9 cellular contexts compared by ENCODE assay signal in the genomic region with DNA sequence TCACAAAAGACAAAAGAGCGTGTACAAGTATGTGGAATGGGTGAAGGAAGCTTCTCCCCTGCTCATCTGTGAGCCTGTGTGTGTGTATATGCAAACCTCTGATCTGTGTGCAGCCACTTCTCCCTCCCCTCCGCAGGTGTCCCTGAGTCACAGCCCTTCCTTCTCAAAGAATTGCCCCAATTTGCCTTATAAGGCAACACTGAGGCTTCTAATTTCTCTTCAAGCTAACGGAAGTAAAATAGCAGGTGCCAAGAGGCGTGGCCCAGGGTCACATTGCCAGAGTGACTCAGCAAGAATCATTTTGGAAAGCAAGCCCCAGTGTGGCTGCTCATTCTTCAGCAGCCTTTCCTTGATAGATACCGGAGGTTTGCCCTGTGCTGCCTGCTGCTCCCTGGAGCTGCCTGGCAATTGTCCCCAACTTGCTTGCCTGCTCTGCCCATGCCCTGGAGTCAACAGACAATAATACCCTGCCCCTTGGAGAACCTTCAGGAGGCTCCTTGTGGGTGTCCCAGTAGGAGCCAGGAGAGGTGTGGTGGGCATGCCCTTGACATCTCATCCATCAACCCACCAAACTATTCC. TPM values are rescaled to one million over a fixed set of nuclear protein-coding genes. Genes with fewer than 3 reads are reported as not detected.
DNase-seq lines count a peak whose midpoint lies in the region.
"Had no signal": no experiment of that assay in that cellular context is flagged by ENCODE, and none has a peak within 500 bp of the region (broad histone marks: within the 10 kb centered on the region; RNA-seq: fewer than 3 reads in every experiment).

No MANE protein-coding gene starts in this region.

- no peaks in the 10 kb centered on the region for H3K27me3 ChIP-seq in Karpas-422 (ENCODE audit: low read length)
- no peaks in the 10 kb centered on the region for H3K27me3 ChIP-seq in SJCRH30

- H3K4me1 Mint-ChIP-seq in activated naive CD4-positive, alpha-beta T cell treated with anti-CD3 and anti-CD28 coated beads, Interleukin-2, amount 10 ng/mL, durations not matched to agents 7 days and 5 days, result peaks cover 37% of the 10 kb centered on the region

- peak overlapping the region; percentile 72 for H3K4me2 ChIP-seq in Karpas-422 (ENCODE audit: low read depth, low read length, poor library complexity, severe bottlenecking)

- peak overlapping the region; percentile 92 for H3K27ac Mint-ChIP-seq in activated naive CD4-positive, alpha-beta T cell treated with anti-CD3 and anti-CD28 coated beads, Interleukin-2, amount 10 ng/mL, durations not matched to agents 7 days and 5 days

- H3K4me3 Mint-ChIP-seq in activated naive CD4-positive, alpha-beta T cell treated with anti-CD3 and anti-CD28 coated beads, Interleukin-2, amount 10 ng/mL, durations not matched to agents 7 days and 5 days, result peak overlapping the region; percentile 16

- H3K27ac ChIP-seq in Karpas-422 (ENCODE audit: low read length), result peak overlapping the region; percentile 96
- H3K27ac ChIP-seq in SJCRH30, result peak overlapping the region; percentile 54

- peak overlapping the region; percentile 78 for H3K9ac ChIP-seq in Karpas-422 (ENCODE audit: low read length)

- H3K27me3 Mint-ChIP-seq in activated naive CD4-positive, alpha-beta T cell treated with anti-CD3 and anti-CD28 coated beads, Interleukin-2, amount 10 ng/mL, durations not matched to agents 7 days and 5 days, result no peaks in the 10 kb centered on the region

- H3K4me1 ChIP-seq in Karpas-422 (ENCODE audit: low read length), result peaks cover 39% of the 10 kb centered on the region
- peaks cover 22% of the 10 kb centered on the region for H3K4me1 ChIP-seq in SJCRH30

- H3K9me3 ChIP-seq in Karpas-422 (ENCODE audit: low read length) (peaks cover 7% of the 10 kb centered on the region), SJCRH30 (replicated peaks) (peaks cover 6% of the 10 kb centered on the region; the same call in 1 of the 2 replicates)

- H4K20me1 ChIP-seq in Karpas-422 (ENCODE audit: insufficient read depth, low read depth, low read length), result no peaks in the 10 kb centered on the region

- H3K36me3 ChIP-seq in Karpas-422 (ENCODE audit: insufficient read depth, low read length) (no peaks in the 10 kb centered on the region), SJCRH30 (no peaks in the 10 kb centered on the region)

- H3K9me3 Mint-ChIP-seq in activated naive CD4-positive, alpha-beta T cell treated with anti-CD3 and anti-CD28 coated beads, Interleukin-2, amount 10 ng/mL, durations not matched to agents 7 days and 5 days, result peaks cover 5% of the 10 kb centered on the region

- DNase-seq in ELR (ENCODE audit: low read depth) (peak; percentile 71), H4 (ENCODE audit: low spot score) (peak; percentile 95), Karpas-422 (peak; percentile 100), SJCRH30 (peak; percentile 76 to 84), iPS DF 4.7 (ENCODE audit: extremely low read depth, low spot score) (peak; percentile 46), middle frontal gyrus (ENCODE audit: extremely low spot score, low spot score) (no peak)
- DNase-seq in activated naive CD4-positive, alpha-beta T cell treated with anti-CD3 and anti-CD28 coated beads, Interleukin-2, amount 10 ng/mL, durations not matched to agents 7 days and 5 days, result peak; percentile 91
- peak; percentile 80 for DNase-seq in stimulated activated CD4-positive, alpha-beta T cell treated with anti-CD3 and anti-CD28 coated beads, Interleukin-4, amount 100 ng/mL, for 1 hour

- CTCF ChIA-PET in activated naive CD4-positive, alpha-beta T cell treated with anti-CD3 and anti-CD28 coated beads, Interleukin-2, amount 10 ng/mL, durations not matched to agents 7 days and 5 days (lab: Charles Lee), result interaction anchor here (0.7 to 4.8 kb wide), 19 partner anchors 9 to 445 kb away, joined by 3 to 38 read pairs (median 8); no protein-coding TSS in a partner anchor

- H2AFZ ChIP-seq in Karpas-422 (ENCODE audit: low read length), result no peak overlapping the region

- no peaks in the 10 kb centered on the region for H3K9me2 ChIP-seq in Karpas-422 (replicated peaks; ENCODE audit: insufficient read depth, low read length)

- no peaks in the 10 kb centered on the region for H3K79me2 ChIP-seq in Karpas-422 (ENCODE audit: low read length)

- H3K36me3 Mint-ChIP-seq in activated naive CD4-positive, alpha-beta T cell treated with anti-CD3 and anti-CD28 coated beads, Interleukin-2, amount 10 ng/mL, durations not matched to agents 7 days and 5 days, result peaks cover 9% of the 10 kb centered on the region

- H3K4me3 ChIP-seq in Karpas-422 (ENCODE audit: low read length) (peak overlapping the region; percentile 52), SJCRH30 (no peak overlapping the region)

RNA-seq across cellular contexts. Expression of a gene that starts 37.3 kb away (rescaled TPM):
- not detected in 2 replicates for total RNA-seq in H4 (2014; rRNA removed; shearing (Covaris generic))
- not detected in 2 replicates for total RNA-seq in Karpas-422 (2014; rRNA removed; shearing (Covaris generic); ENCODE audit: low replicate concordance)
- 0.08 TPM in 1 of 2 replicates, not detected in the other for total RNA-seq in SJCRH30 (2014; rRNA removed; shearing (Covaris generic))
- total RNA-seq: frontal cortex had no signal

RNA-seq across cellular contexts. Expression of a gene that starts 44.2 kb away (rescaled TPM):
- total RNA-seq in H4 (2014; rRNA removed; shearing (Covaris generic)), result not detected in 2 replicates
- total RNA-seq in Karpas-422 (2014; rRNA removed; shearing (Covaris generic); ENCODE audit: low replicate concordance), result not detected in 2 replicates
- total RNA-seq in SJCRH30 (2014; rRNA removed; shearing (Covaris generic)), result not detected in 2 replicates
- total RNA-seq: frontal cortex had no signal
